8 cellular contexts compared by ENCODE assay signal in the genomic region with DNA sequence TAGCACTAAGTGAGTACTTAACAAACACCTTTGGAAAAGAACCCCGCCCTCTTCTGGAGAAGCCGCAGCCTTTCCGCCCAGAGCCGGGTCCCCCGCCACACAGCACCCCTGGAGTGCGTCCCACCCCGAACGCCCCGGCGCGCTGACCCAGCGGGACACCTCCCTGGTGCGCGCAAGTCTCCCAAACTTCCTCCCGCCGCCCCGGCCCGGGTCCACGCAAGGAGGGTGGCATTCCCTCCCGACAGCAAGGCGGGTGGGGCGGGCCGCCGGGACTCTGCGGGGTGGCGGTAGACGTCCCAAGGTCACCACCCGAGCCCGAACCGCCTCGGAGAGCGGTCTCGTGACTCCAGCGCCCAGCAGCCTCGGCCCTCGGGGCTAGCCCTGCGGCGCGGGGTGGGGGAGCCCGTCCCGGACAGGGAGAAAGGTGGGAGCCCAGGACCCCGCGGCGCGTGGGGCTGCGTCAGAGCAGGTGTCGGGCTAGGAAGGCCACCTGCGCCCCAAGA. TPM values are rescaled to one million over a fixed set of nuclear protein-coding genes. Genes with fewer than 3 reads are reported as not detected.
DNase-seq lines count a peak whose midpoint lies in the region; ATAC-seq and TF ChIP-seq lines count a peak whose summit lies in the region.

No MANE protein-coding gene starts in this region.

- H3K36me3 Mint-ChIP-seq in CD8-positive, alpha-beta memory T cell = peaks cover 0 to 21% (median 0%) of the 10 kb centered on the region in 3 donors
- no peaks in the 10 kb centered on the region for H3K36me3 Mint-ChIP-seq in MCF 10A (ENCODE audit: insufficient read depth, unreplicated experiment)

- H3K9me3 Mint-ChIP-seq in CD8-positive, alpha-beta memory T cell = no peaks in the 10 kb centered on the region
- H3K9me3 Mint-ChIP-seq in MCF 10A (ENCODE audit: unreplicated experiment) = no peaks in the 10 kb centered on the region

- H3K4me3 ChIP-seq in CD8-positive, alpha-beta memory T cell (ENCODE audit: low read length) = peak overlapping the region; percentile 99
- peak overlapping the region; percentile 82 for H3K4me3 ChIP-seq in iPS-20b (ENCODE audit: low read length)
- peak overlapping the region; percentile 92 for H3K4me3 ChIP-seq in skeletal muscle satellite cell (ENCODE audit: low read length)

- ATAC-seq in GM19438 (IDR thresholded peaks at IDR 0.05; ENCODE audit: low read depth, unreplicated experiment) (peak; percentile 34), HG03439 (IDR thresholded peaks at IDR 0.05; ENCODE audit: unreplicated experiment) (peak; percentile 35)

- peaks cover 33 to 53% (median 40%) of the 10 kb centered on the region in 3 donors for H3K4me1 Mint-ChIP-seq in CD8-positive, alpha-beta memory T cell
- H3K4me1 Mint-ChIP-seq in MCF 10A (ENCODE audit: insufficient read depth, unreplicated experiment) = peaks cover 33% of the 10 kb centered on the region

- TF ChIP-seq CTCF in MCF 10A (IDR thresholded peaks at IDR 0.05; ENCODE audit: unreplicated experiment) = no peak

- H3K4me3 Mint-ChIP-seq in CD8-positive, alpha-beta memory T cell = peak overlapping the region; percentile 90 to 98 (median 96)
- H3K4me3 Mint-ChIP-seq in MCF 10A (ENCODE audit: unreplicated experiment) = peak overlapping the region; percentile 83

- H3K27ac ChIP-seq in CD8-positive, alpha-beta memory T cell (ENCODE audit: low read depth, low read length) = peak overlapping the region; percentile 94
- H3K27ac ChIP-seq in iPS-20b (ENCODE audit: low read length) = no peak overlapping the region

- H3K4me1 ChIP-seq in CD8-positive, alpha-beta memory T cell (ENCODE audit: insufficient read depth, low read length) = peaks cover 22% of the 10 kb centered on the region
- H3K4me1 ChIP-seq in iPS-20b (ENCODE audit: insufficient read depth, low read length) (peaks cover 5% of the 10 kb centered on the region; the same call in 1 of the 2 replicates), skeletal muscle satellite cell (ENCODE audit: control insufficient read depth, insufficient read depth, low read length) (peaks cover 16% of the 10 kb centered on the region)

- H3K4me2 ChIP-seq in skeletal muscle satellite cell (ENCODE audit: low read length) = peak overlapping the region; percentile 87

- BruUV-seq in MCF 10A (replicated peaks; lab: Mats Ljungman, UMichigan) = no TSS peak

- intact Hi-C loops in MCF 10A (cut with micrococcal nuclease) = no loop called here

- POLR2A ChIA-PET in CD8-positive, alpha-beta memory T cell (lab: Charles Lee) = interaction anchor here (1.4 kb wide), 2 partner anchors 8 to 10 kb away, joined by 5 to 9 read pairs; no protein-coding TSS in a partner anchor
- POLR2A ChIA-PET in MCF 10A (lab: Yijun Ruan, JAX) = interaction anchor here (0.6 to 2.7 kb wide), 6 partner anchors 20 to 663 kb away, joined by 3 to 18 read pairs (median 9); a partner anchor contains a TSS

- H3K9ac ChIP-seq in iPS-20b (ENCODE audit: low read depth, low read length) (peak overlapping the region; percentile 79; the same call in 1 of the 2 replicates), skeletal muscle satellite cell (ENCODE audit: low read depth, low read length) (peak overlapping the region; percentile 93)

- no peaks in the 10 kb centered on the region for H3K9me3 ChIP-seq in CD8-positive, alpha-beta memory T cell (ENCODE audit: low read length)
- no peaks in the 10 kb centered on the region for H3K9me3 ChIP-seq in iPS-20b (ENCODE audit: insufficient read depth, low read depth, low read length)
- H3K9me3 ChIP-seq in skeletal muscle satellite cell (replicated peaks; ENCODE audit: low read length) = no peaks in the 10 kb centered on the region

- no peaks in the 10 kb centered on the region for H3K36me3 ChIP-seq in CD8-positive, alpha-beta memory T cell (ENCODE audit: insufficient read depth, low read length)
- H3K36me3 ChIP-seq in iPS-20b (ENCODE audit: insufficient read depth, low read depth, low read length) (peaks cover 5% of the 10 kb centered on the region), skeletal muscle satellite cell (ENCODE audit: insufficient read depth, low read length) (peaks cover 5% of the 10 kb centered on the region)

- peaks cover 6 to 7% of the 10 kb centered on the region in 2 donors for H3K27me3 Mint-ChIP-seq in CD8-positive, alpha-beta memory T cell
- no peaks in the 10 kb centered on the region for H3K27me3 Mint-ChIP-seq in MCF 10A (ENCODE audit: insufficient read depth, unreplicated experiment)

- CTCF ChIA-PET in CD8-positive, alpha-beta memory T cell (lab: Charles Lee) = interaction anchor here (2.1 to 3.1 kb wide), 3 partner anchors 10 to 199 kb away, joined by 9 to 30 read pairs (median 12); a partner anchor contains a TSS
- CTCF ChIA-PET in MCF 10A (lab: Yijun Ruan, JAX) = interaction anchor here (2.3 to 5.3 kb wide), 3 partner anchors 10 to 19 kb away, joined by 12 to 51 read pairs (median 35); no protein-coding TSS in a partner anchor

- peak overlapping the region; percentile 80 to 94 (median 92) for H3K27ac Mint-ChIP-seq in CD8-positive, alpha-beta memory T cell
- H3K27ac Mint-ChIP-seq in MCF 10A (ENCODE audit: low read depth, unreplicated experiment) = peak overlapping the region; percentile 64

- H3K27me3 ChIP-seq in CD8-positive, alpha-beta memory T cell (ENCODE audit: insufficient read depth, low read length, poor library complexity, severe bottlenecking) = no peaks in the 10 kb centered on the region
- peaks cover 34% of the 10 kb centered on the region for H3K27me3 ChIP-seq in iPS-20b (ENCODE audit: insufficient read depth, low read length)
- H3K27me3 ChIP-seq in skeletal muscle satellite cell (ENCODE audit: control insufficient read depth, insufficient read depth, low read length) = no peaks in the 10 kb centered on the region

- peak; percentile 24 to 57 (median 26) for DNase-seq in CD8-positive, alpha-beta memory T cell
- peak; percentile 45 for DNase-seq in SW480 (ENCODE audit: low spot score)
- DNase-seq in MCF 10A (ENCODE audit: unreplicated experiment) = peak; percentile 32
- no peak for DNase-seq in NCI-H2196 treated with DMSO at 0.1 percent for 48 hours (lab: John Stamatoyannopoulos, UW; ENCODE audit: unreplicated experiment)

RNA-seq across cellular contexts. Expression of a gene that starts 0.6 kb away (rescaled TPM):
- total RNA-seq in CD8-positive, alpha-beta memory T cell = 10 to 100 TPM; 32.7 to 33.5 TPM
- 8.7 TPM for polyA plus RNA-seq in CD8-positive, alpha-beta memory T cell
- 37.8 and 44.9 TPM in 2 replicates for total RNA-seq in MCF 10A (2022)
- 14.4 and 17.3 TPM in 2 replicates for total RNA-seq in skeletal muscle satellite cell (2012; rRNA removed)
